In the genomic region with DNA sequence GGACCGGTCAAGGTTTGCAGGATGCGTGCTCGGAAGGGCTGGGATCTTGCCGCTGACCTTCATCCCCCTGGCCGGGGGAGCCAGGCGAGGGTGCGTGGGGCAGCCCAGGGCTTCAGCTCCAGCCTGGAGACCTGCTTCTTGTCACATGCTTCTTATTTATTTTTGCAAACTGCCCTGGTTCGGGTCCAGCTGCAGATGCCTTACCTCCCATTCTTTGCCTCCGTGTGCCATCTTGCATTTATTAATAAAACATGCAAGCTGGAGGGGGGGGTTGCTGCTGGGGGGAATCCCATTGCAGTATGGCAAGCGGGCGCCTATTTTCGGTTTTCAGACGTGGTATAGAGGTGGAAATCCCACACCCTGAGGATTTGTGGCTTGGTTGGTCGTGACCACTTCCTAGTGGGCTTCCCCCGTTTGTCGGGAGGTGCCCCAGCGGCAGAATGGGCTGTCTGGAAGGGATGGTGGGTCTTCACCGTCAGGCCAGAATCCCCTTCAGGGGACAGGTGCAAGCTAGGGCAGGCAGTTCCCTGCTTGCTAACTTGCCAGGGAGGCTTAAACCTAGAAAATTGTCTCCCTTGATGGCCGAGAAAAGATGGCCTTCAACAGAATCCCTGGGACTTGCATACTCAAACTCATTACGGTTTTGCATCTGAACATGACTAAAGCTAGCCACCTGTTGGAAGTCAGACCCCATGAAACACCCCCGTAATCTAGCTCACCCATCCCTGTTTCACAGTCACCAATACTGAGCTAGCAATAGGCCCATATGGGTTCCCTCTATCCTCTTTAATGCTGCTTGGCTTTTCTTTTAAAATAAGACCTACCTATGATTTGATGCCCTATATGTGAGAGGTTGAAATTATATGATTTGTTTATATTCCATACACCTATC, we compare ENCODE assay signal across 9 cellular contexts. TPM values are rescaled to one million over a fixed set of nuclear protein-coding genes. Genes with fewer than 3 reads are reported as not detected.
A peak's percentile ranks its signal among the peaks of the same experiment; 100 is the strongest.
DNase-seq lines count a peak whose midpoint lies in the region; ATAC-seq and TF ChIP-seq lines count a peak whose summit lies in the region.
"Had no signal": no experiment of that assay in that cellular context is flagged by ENCODE, and none has a peak within 500 bp of the region (broad histone marks: within the 10 kb centered on the region; RNA-seq: fewer than 3 reads in every experiment).

No MANE protein-coding gene starts in this region.

- H3K36me3 ChIP-seq in RWPE2 (ENCODE audit: low read depth) = no peaks in the 10 kb centered on the region
- H3K36me3 ChIP-seq in muscle layer of duodenum (ENCODE audit: control insufficient read depth in 1 of 2, insufficient read depth in 2 of 2, low read length in 2 of 2) = no peaks in the 10 kb centered on the region
- H3K36me3 ChIP-seq in urinary bladder (ENCODE audit: insufficient read depth) = no peaks in the 10 kb centered on the region

- DNase-seq in GM10266 (ENCODE audit: extremely low spot score) = peak; percentile 30
- DNase-seq in RWPE2 (ENCODE audit: low spot score) = no peak
- peak; percentile 23 for DNase-seq in central memory CD4-positive, alpha-beta T cell
- DNase-seq in NCI-H2029 treated with DMSO at 0.1 percent for 48 hours (lab: John Stamatoyannopoulos, UW) = no peak
- DNase-seq in iPS-NIHi7 (ENCODE audit: extremely low spot score) = no peak
- DNase-seq in AG08396 (ENCODE audit: low spot score) = no peak

- TF ChIP-seq CTCF in GM10266 (IDR thresholded peaks at IDR 0.05; ENCODE audit: control insufficient read depth, insufficient read depth, low read depth, missing control alignments) (no peak), RWPE2 (IDR thresholded peaks at IDR 0.05; ENCODE audit: poor library complexity, severe bottlenecking) (no peak)

- H3K4me3 ChIP-seq in RWPE2 (ENCODE audit: severe bottlenecking) = peak overlapping the region; percentile 55
- peak overlapping the region; percentile 51 to 75 for H3K4me3 ChIP-seq in muscle layer of duodenum (ENCODE audit: low read depth in 1 of 2, low read length in 2 of 2)
- H3K4me3 ChIP-seq in urinary bladder (ENCODE audit: low read depth, low read length) = peak overlapping the region; percentile 73

- H3K9me3 ChIP-seq in RWPE2 (ENCODE audit: severe bottlenecking) (no peaks in the 10 kb centered on the region), muscle layer of duodenum (ENCODE audit: control insufficient read depth in 1 of 2, low read length in 2 of 2) (no peaks in the 10 kb centered on the region)

- H3K4me1 ChIP-seq in RWPE2 (ENCODE audit: insufficient read depth, poor library complexity, severe bottlenecking) (peaks cover 4% of the 10 kb centered on the region), muscle layer of duodenum (ENCODE audit: control insufficient read depth in 1 of 2, insufficient read depth in 2 of 2, low read length in 2 of 2) (peaks cover 13 to 22% of the 10 kb centered on the region in 2 donors), urinary bladder (ENCODE audit: insufficient read depth) (peaks cover 2% of the 10 kb centered on the region)

- 14% methylated on average over 21 of the region's 21 CpGs for WGBS in urinary bladder

- no peak; the same call in 1 of the 3 replicates for ATAC-seq in RWPE2 (ENCODE audit: low read depth)

- peaks cover 53% of the 10 kb centered on the region for H3K27me3 ChIP-seq in RWPE2 (ENCODE audit: insufficient read depth, poor library complexity, severe bottlenecking)
- H3K27me3 ChIP-seq in muscle layer of duodenum (ENCODE audit: low read depth, low read length) = peaks cover 14% of the 10 kb centered on the region

- H3K27ac ChIP-seq in RWPE2 (ENCODE audit: poor library complexity, severe bottlenecking) = no peak overlapping the region
- H3K27ac ChIP-seq in muscle layer of duodenum (ENCODE audit: low read length) = no peak overlapping the region
- no peak overlapping the region for H3K27ac ChIP-seq in urinary bladder (ENCODE audit: low read depth)

RNA-seq across cellular contexts. Expression of gene TMEM266, which starts 0.6 kb away (rescaled TPM):
- total RNA-seq in urinary bladder = 0.16 TPM
- polyA plus RNA-seq in urinary bladder = 0.11 TPM
- total RNA-seq: renal cortical epithelial cell had no signal

RNA-seq across cellular contexts. Expression of gene NRG4, which starts 48.1 kb away (rescaled TPM):
- total RNA-seq in urinary bladder = 6.1 TPM
- 0.84 TPM for polyA plus RNA-seq in urinary bladder

Comparison
In these comparisons a context has a peak if more than half of its experiments do, and no peak if none do; other contexts are left out.
1. DNase-seq: peak in GM10266 (single experiment) and central memory CD4-positive, alpha-beta T cell (single experiment); none in RWPE2 (single experiment), NCI-H2029 treated with DMSO at 0.1 percent for 48 hours (single experiment), iPS-NIHi7 (single experiment) and AG08396 (single experiment).
2. Peak in every context shown above with its lines, with median percentiles within 50 percentile points of each other: H3K4me3 ChIP-seq.